Comparison of ENCODE assay signal across 29 cellular contexts in the genomic region with DNA sequence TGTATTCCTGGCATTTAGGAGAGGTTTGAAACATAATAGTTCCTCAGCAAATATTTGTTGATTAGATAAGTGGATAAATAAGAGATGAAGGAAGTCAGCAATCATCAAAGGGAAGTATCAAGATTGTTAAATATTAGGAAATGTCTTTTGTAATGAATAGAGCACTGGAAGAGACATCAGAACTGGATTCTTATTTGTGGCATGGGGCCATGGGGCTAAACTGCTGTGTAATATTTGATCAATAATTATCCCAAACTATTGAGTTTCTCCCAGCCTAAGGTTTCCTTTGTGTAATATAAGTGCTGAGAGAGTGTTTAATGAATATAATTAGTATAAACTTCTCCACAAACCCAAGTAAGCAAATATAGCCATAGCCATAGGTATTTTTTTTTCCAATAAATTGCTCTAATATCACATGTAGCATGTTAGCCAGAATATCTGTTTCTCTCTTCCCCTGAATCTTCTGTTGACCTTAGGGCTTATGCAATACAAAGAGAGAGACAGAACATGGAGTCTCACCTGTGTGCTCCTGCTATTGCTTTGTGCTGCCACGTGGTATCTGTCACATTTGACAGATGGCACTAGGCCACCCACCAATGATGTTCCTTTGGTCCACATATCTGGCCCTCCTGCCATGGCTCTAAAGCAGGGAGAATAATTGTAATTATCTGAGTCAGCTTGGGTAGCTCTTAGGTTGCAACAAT.
DNase-seq lines count a peak whose midpoint lies in the region; FAIRE-seq and TF ChIP-seq lines count a peak whose summit lies in the region.
"Had no signal": no experiment of that assay in that cellular context is flagged by ENCODE, and none has a peak within 500 bp of the region (broad histone marks: within the 10 kb centered on the region; RNA-seq: fewer than 3 reads in every experiment).

No MANE protein-coding gene starts in this region.

- no peak for FAIRE-seq in GM12892 (lab: Jason Lieb, UNC)
- FAIRE-seq: GM12891, GM19239, H1, K562 had no signal

- TF ChIP-seq POLR2A in GM12892 (IDR thresholded peaks at IDR 0.05; ENCODE audit: low read depth, low read length), result no peak

- peak; percentile 0 to 63 for DNase-seq in NCI-H2081 (lab: John Stamatoyannopoulos, UW)
- DNase-seq in NCI-H2081 treated with DMSO at 0.1 percent for 48 hours (lab: John Stamatoyannopoulos, UW), result no peak
- peak; percentile 69 for DNase-seq in DMS53 (lab: John Stamatoyannopoulos, UW)
- DNase-seq in NCI-H146 treated with DMSO at 0.1 percent for 48 hours (lab: John Stamatoyannopoulos, UW; ENCODE audit: unreplicated experiment), result peak; percentile 85
- peak; percentile 48 for DNase-seq in NCI-H748 treated with DMSO at 0.1 percent for 48 hours (lab: John Stamatoyannopoulos, UW)
- no peak for DNase-seq in HuH-7.5 (ENCODE audit: low spot score)
- no peak for DNase-seq in superior temporal gyrus (ENCODE audit: extremely low spot score)
- DNase-seq in GM12892 (ENCODE audit: insufficient read length), result no peak
- DNase-seq: 8988T, ACHN, DMS79, EL, GDM1, Kasumi-1, MV-4-11, NCI-H1105, NCI-H1694 treated with DMSO at 0.1 percent for 48 hours, NCI-H2107, NCI-H226, NCI-H510A treated with DMSO at 0.1 percent for 48 hours, OCI-M1, Peyer's patch, SIG-M5, SW 1271, T-helper 9 cell had no signal

Comparison
In these comparisons a context has a peak if more than half of its experiments do, and no peak if none do; other contexts are left out.
1. DNase-seq: peak in NCI-H2081 (2 of 2), DMS53 (single experiment), NCI-H146 treated with DMSO at 0.1 percent for 48 hours (single experiment) and NCI-H748 treated with DMSO at 0.1 percent for 48 hours (single experiment); none in NCI-H2081 treated with DMSO at 0.1 percent for 48 hours (single experiment), HuH-7.5 (single experiment), superior temporal gyrus (single experiment) and GM12892 (single experiment).